In the genomic region with DNA sequence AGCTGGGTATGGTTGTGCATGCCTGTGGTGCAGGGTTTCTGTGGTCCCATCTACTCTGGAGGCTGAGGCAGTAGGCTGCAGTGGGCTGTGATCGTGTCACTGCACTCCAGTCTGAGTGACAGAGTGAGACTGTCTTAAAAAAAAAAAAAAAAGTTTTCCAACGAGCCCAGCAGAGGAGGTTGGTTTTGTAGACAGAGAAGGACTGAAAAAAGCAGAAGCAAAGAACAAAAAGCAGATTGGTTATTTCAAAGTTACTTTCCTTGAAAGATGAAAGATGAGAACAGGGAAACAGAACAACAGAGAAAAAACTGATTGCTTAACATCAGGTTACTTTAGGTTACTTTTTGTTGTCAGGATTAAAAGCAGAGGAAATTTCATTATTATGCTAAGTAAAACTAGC, we compare ENCODE assay signal across 12 cellular contexts.
DNase-seq lines count a peak whose midpoint lies in the region; ATAC-seq and TF ChIP-seq lines count a peak whose summit lies in the region.
"Had no signal": no experiment of that assay in that cellular context is flagged by ENCODE, and none has a peak within 500 bp of the region (broad histone marks: within the 10 kb centered on the region; RNA-seq: fewer than 3 reads in every experiment).

No MANE protein-coding gene starts in this region.

- H3K36me3 ChIP-seq in thoracic aorta: no peaks in the 10 kb centered on the region
- H3K36me3 ChIP-seq: HAP-1 had no signal

- TF ChIP-seq CTCF in fibroblast of villous mesenchyme (IDR thresholded peaks at IDR 0.05; ENCODE audit: insufficient read depth, low read depth, low read length) (no peak), thoracic aorta (IDR thresholded peaks at IDR 0.05) (no peak)

- no peak for DNase-seq in activated T-cell treated with anti-CD3 and anti-CD28 coated beads, Interleukin-2, amount 50 U/mL, for 24 hours
- DNase-seq in activated T-cell treated with anti-CD3 and anti-CD28 coated beads for 4 hours: no peak
- DNase-seq in SKM-1 treated with dmso at 0.1 percent for 144 hours (lab: John Stamatoyannopoulos, UW; ENCODE audit: unreplicated experiment): peak; percentile 73
- peak; percentile 45 for DNase-seq in fibroblast of villous mesenchyme (ENCODE audit: low read depth)
- no peak for DNase-seq in thoracic aorta (ENCODE audit: low spot score)
- no peak for DNase-seq in H4 (ENCODE audit: low spot score)
- DNase-seq: ACHN; cortex of kidney; NK-92 treated with Interleukin-12 subunit alpha and Interleukin-12 subunit beta, amount 100 ng/mL, for 24 hours had no signal

- peaks cover 64% of the 10 kb centered on the region for H3K4me1 Mint-ChIP-seq in activated T-cell treated with anti-CD3 and anti-CD28 coated beads, Interleukin-2, amount 50 U/mL, for 24 hours (ENCODE audit: low read depth)

- H3K4me3 Mint-ChIP-seq in activated T-cell treated with anti-CD3 and anti-CD28 coated beads, Interleukin-2, amount 50 U/mL, for 24 hours: no peak overlapping the region

- H3K27ac ChIP-seq in thoracic aorta: no peak overlapping the region

- peaks cover 3 to 4% of the 10 kb centered on the region in 2 donors for H3K4me1 ChIP-seq in thoracic aorta (ENCODE audit: control insufficient read depth in 1 of 2, low read depth in 2 of 2)

- peak overlapping the region; percentile 45 for H3K27ac Mint-ChIP-seq in activated T-cell treated with anti-CD3 and anti-CD28 coated beads, Interleukin-2, amount 50 U/mL, for 24 hours

- H3K27me3 ChIP-seq in thoracic aorta (replicated peaks; ENCODE audit: insufficient read depth): no peaks in the 10 kb centered on the region

- no peaks in the 10 kb centered on the region for H3K36me3 Mint-ChIP-seq in activated T-cell treated with anti-CD3 and anti-CD28 coated beads, Interleukin-2, amount 50 U/mL, for 24 hours (ENCODE audit: low read depth)

- H3K9me3 Mint-ChIP-seq in activated T-cell treated with anti-CD3 and anti-CD28 coated beads, Interleukin-2, amount 50 U/mL, for 24 hours: no peaks in the 10 kb centered on the region

- H3K4me3 ChIP-seq in fibroblast of villous mesenchyme (ENCODE audit: low read depth, low read length) (no peak overlapping the region), thoracic aorta (no peak overlapping the region)
- H3K4me3 ChIP-seq: HAP-1 had no signal

- peak; percentile 10 for ATAC-seq in thoracic aorta (ENCODE audit: insufficient number of reproducible peaks, low FRiP score, low read depth)
- ATAC-seq in HG03196 (IDR thresholded peaks at IDR 0.05; ENCODE audit: unreplicated experiment): no peak
- ATAC-seq in GM21529 (IDR thresholded peaks at IDR 0.05; ENCODE audit: unreplicated experiment): no peak

- H3K9me3 ChIP-seq in thoracic aorta: no peaks in the 10 kb centered on the region
- H3K9me3 ChIP-seq: HAP-1 had no signal

- no peaks in the 10 kb centered on the region for H3K27me3 Mint-ChIP-seq in activated T-cell treated with anti-CD3 and anti-CD28 coated beads, Interleukin-2, amount 50 U/mL, for 24 hours

Comparison
In these comparisons a context has a peak if more than half of its experiments do, and no peak if none do; other contexts are left out.
1. DNase-seq: peak in SKM-1 treated with dmso at 0.1 percent for 144 hours (single experiment) and fibroblast of villous mesenchyme (single experiment); none in activated T-cell treated with anti-CD3 and anti-CD28 coated beads, Interleukin-2, amount 50 U/mL, for 24 hours (single experiment), activated T-cell treated with anti-CD3 and anti-CD28 coated beads for 4 hours (single experiment), thoracic aorta (single experiment) and H4 (single experiment).